Comparison of ENCODE assay signal across 18 cellular contexts in the genomic region with DNA sequence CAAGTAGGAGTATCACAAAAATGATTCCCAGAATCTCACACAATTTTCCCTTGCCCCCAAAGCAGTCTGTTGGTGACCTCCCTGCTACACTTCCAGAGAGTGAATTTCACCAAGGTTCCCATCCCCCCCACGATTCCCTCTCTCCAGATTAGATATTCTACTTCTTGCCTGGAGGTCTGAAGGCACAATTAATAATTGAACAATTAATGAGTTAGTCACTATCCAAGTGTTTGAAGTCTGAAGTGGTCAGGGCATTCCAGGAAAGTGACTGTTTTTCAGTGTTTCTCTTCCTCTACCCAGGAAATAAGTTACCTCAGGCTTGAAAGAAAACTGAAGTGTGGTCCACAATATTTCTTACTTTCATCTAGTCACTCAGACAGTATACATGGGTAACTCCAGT. TPM values are rescaled to one million over a fixed set of nuclear protein-coding genes. Genes with fewer than 3 reads are reported as not detected.
DNase-seq lines count a peak whose midpoint lies in the region; ATAC-seq and TF ChIP-seq lines count a peak whose summit lies in the region.
"Had no signal": no experiment of that assay in that cellular context is flagged by ENCODE, and none has a peak within 500 bp of the region (broad histone marks: within the 10 kb centered on the region; RNA-seq: fewer than 3 reads in every experiment).

No MANE protein-coding gene starts in this region.

- CTCF ChIA-PET in HCT116 (lab: Charles Lee) = no interaction called here

- H4K20me1 ChIP-seq in HCT116 (ENCODE audit: insufficient read depth) = no peaks in the 10 kb centered on the region
- H4K20me1 ChIP-seq: BLaER1 treated with 17β-estradiol and CSF1 and Interleukin-3, amounts not matched to agents 10 nM and 100 nM had no signal

- BruUV-seq in HCT116 (replicated peaks; lab: Mats Ljungman, UMichigan) = no TSS peak

- H3K4me2 ChIP-seq in HCT116 (ENCODE audit: low read length) = peak overlapping the region; percentile 23
- H3K4me2 ChIP-seq: BLaER1 treated with 17β-estradiol and CSF1 and Interleukin-3, amounts not matched to agents 10 nM and 100 nM had no signal

- peak overlapping the region; percentile 8 for H2AFZ ChIP-seq in HCT116 (ENCODE audit: low read depth, low read length, poor library complexity, severe bottlenecking)

- intact Hi-C loops in HCT116 (cut with micrococcal nuclease) = no loop called here
- intact Hi-C loops in left lung (cut with DNase I) = no loop called here
- intact Hi-C loops in tibial artery (cut with DNase I; ENCODE audit: low total_unique reads) = loop anchor here (5.0 kb wide), 1 partner anchor 70 kb away; no protein-coding TSS in a partner anchor

- no peaks in the 10 kb centered on the region for H3K9me3 ChIP-seq in HCT116 (ENCODE audit: control insufficient read depth in 1 of 2, insufficient read depth in 1 of 2, low read depth in 1 of 2, low read length in 2 of 2)
- H3K9me3 ChIP-seq in left lung = no peaks in the 10 kb centered on the region
- no peaks in the 10 kb centered on the region for H3K9me3 ChIP-seq in tibial artery
- H3K9me3 ChIP-seq: BLaER1 treated with 17β-estradiol and CSF1 and Interleukin-3, amounts not matched to agents 10 nM and 100 nM; neutrophil; SJSA1; spleen had no signal

- no peak for TF ChIP-seq RAD21 in HCT116 (IDR thresholded peaks at IDR 0.05; ENCODE audit: low read depth)

- no peaks in the 10 kb centered on the region for H3K79me2 ChIP-seq in HCT116 (ENCODE audit: insufficient read depth, low read length)

- no peak for TF ChIP-seq CTCF in HCT116 (IDR thresholded peaks at IDR 0.05 in 2 of 3, conservative IDR thresholded peaks at IDR 0.05 in 1 of 3; ENCODE audit: borderline replicate concordance in 1 of 3, insufficient read depth in 1 of 3, low read depth in 2 of 3, low read length in 2 of 3)
- no peak for TF ChIP-seq CTCF in left lung (IDR thresholded peaks at IDR 0.05)
- no peak for TF ChIP-seq CTCF in tibial artery (IDR thresholded peaks at IDR 0.05)

- RAD21 ChIA-PET in HCT116 (lab: Charles Lee; ENCODE audit: low non-redundant PET in 1 of 2, low total read pairs in 2 of 2, uncharacterized antibody in 2 of 2, unreplicated experiment in 2 of 2) = no interaction called here

- H3K27me3 ChIP-seq in HCT116 (ENCODE audit: insufficient read depth, low read length) (no peaks in the 10 kb centered on the region), left lung (no peaks in the 10 kb centered on the region), tibial artery (no peaks in the 10 kb centered on the region)
- H3K27me3 ChIP-seq: BLaER1 treated with 17β-estradiol and CSF1 and Interleukin-3, amounts not matched to agents 10 nM and 100 nM; neutrophil; SJSA1; spleen had no signal

- peaks cover 3 to 24% of the 10 kb centered on the region in 2 experiments; a peak in 3 of 4 replicates for H3K4me1 ChIP-seq in HCT116 (ENCODE audit: control insufficient read depth in 1 of 2, insufficient read depth in 2 of 2, low read length in 2 of 2)
- H3K4me1 ChIP-seq in left lung = peaks cover 17 to 40% of the 10 kb centered on the region in 2 donors
- H3K4me1 ChIP-seq in tibial artery = peaks cover 0 to 87% (median 52%) of the 10 kb centered on the region in 4 donors

- TF ChIP-seq POLR2A in HCT116 (IDR thresholded peaks at IDR 0.05; ENCODE audit: borderline replicate concordance, extremely low read depth, insufficient read depth, insufficient read length) = no peak

- DNase-seq in HCT116 (ENCODE audit: low read depth, low spot score) (no peak), astrocyte of the hippocampus (ENCODE audit: low read depth, low spot score) (peak; percentile 51), left lung (no peak), tibial artery (no peak), NCI-H510A treated with DMSO at 0.1 percent for 48 hours (lab: John Stamatoyannopoulos, UW) (no peak), AG08396 (ENCODE audit: low spot score) (no peak)
- DNase-seq in stimulated activated CD4-positive, alpha-beta T cell treated with anti-CD3 and anti-CD28 coated beads, Interleukin-12 subunit alpha, Interleukin-12 subunit beta, amount 100 ng/mL, for 4 hours = no peak
- DNase-seq: activated CD4-positive, alpha-beta memory T cell treated with anti-CD3 and anti-CD28 coated beads for 36 hours; amniotic stem cell; NCI-H1048; NCI-H2171; spleen had no signal

- no peak overlapping the region for H3K4me3 ChIP-seq in HCT116 (replicated peaks in 1 of 2; ENCODE audit: low read depth in 1 of 2, low read length in 2 of 2)
- H3K4me3 ChIP-seq in left lung = no peak overlapping the region
- H3K4me3 ChIP-seq in tibial artery = no peak overlapping the region
- H3K4me3 ChIP-seq: BLaER1 treated with 17β-estradiol and CSF1 and Interleukin-3, amounts not matched to agents 10 nM and 100 nM; SJSA1; spleen had no signal

- ATAC-seq in HCT116 (no peak), left lung (peak; percentile 8)
- ATAC-seq: HepG2 had no signal

- no peaks in the 10 kb centered on the region for H3K36me3 ChIP-seq in HCT116 (ENCODE audit: control insufficient read depth in 1 of 2, insufficient read depth in 2 of 2, low read length in 2 of 2)
- no peaks in the 10 kb centered on the region for H3K36me3 ChIP-seq in left lung
- no peaks in the 10 kb centered on the region for H3K36me3 ChIP-seq in tibial artery
- H3K36me3 ChIP-seq: BLaER1 treated with 17β-estradiol and CSF1 and Interleukin-3, amounts not matched to agents 10 nM and 100 nM; neutrophil; SJSA1; spleen had no signal

- H3K9me2 ChIP-seq in HCT116 (ENCODE audit: insufficient read depth) = no peaks in the 10 kb centered on the region

- POLR2A ChIA-PET in HCT116 (lab: Charles Lee) = no interaction called here

- no peak overlapping the region for H3K9ac ChIP-seq in HCT116 (ENCODE audit: low read length)
- H3K9ac ChIP-seq: BLaER1 treated with 17β-estradiol and CSF1 and Interleukin-3, amounts not matched to agents 10 nM and 100 nM had no signal

- H3K27ac ChIP-seq in HCT116 (ENCODE audit: low read depth, low read length) (no peak overlapping the region), left lung (peak overlapping the region; percentile 46 to 77), tibial artery (peak overlapping the region; percentile 58 to 73)
- H3K27ac ChIP-seq: BLaER1 treated with 17β-estradiol and CSF1 and Interleukin-3, amounts not matched to agents 10 nM and 100 nM; neutrophil; SJSA1 had no signal

TF ChIP-seq in HCT116, 20 proteins besides CTCF, POLR2A, EP300 and RAD21:
- 0 out of 2 replicates have a peak, but pooled peaks have one; percentile 17 for TF ChIP-seq FOSL1 (IDR thresholded peaks at IDR 0.05; ENCODE audit: low read depth)
- TF ChIP-seq JUND (IDR thresholded peaks at IDR 0.05) = no peak
TF ChIP-seq in HCT116: peak in this region for 1.

RNA-seq across cellular contexts. Expression of a gene that starts 2.5 kb away (rescaled TPM):
- total RNA-seq in HCT116 (2021; ENCODE audit: unreplicated experiment) = 0.91 TPM
- not detected in 2 replicates for polyA plus RNA-seq in HCT116 (2012)
- total RNA-seq in left lung = 1 to 10 TPM; 1.3 to 2.0 TPM
- total RNA-seq: activated CD4-positive, alpha-beta memory T cell treated with anti-CD3 and anti-CD28 coated beads for 36 hours; activated T-helper 1 cell treated with anti-CD3 and anti-CD28 coated beads, Interleukin-12 subunit alpha, Interleukin-12 subunit beta, Interleukin-2, Interleukin-4 antibody, amounts not matched to agents 30 ng/mL and 10 ng/mL and 1 ng/mL, durations not matched to agents 14 hours and 24 hours and 36 hours; dermis microvascular lymphatic vessel endothelial cell; SJSA1; spleen had no signal
